Comparison of ENCODE assay signal across 1 cellular context in the genomic region with DNA sequence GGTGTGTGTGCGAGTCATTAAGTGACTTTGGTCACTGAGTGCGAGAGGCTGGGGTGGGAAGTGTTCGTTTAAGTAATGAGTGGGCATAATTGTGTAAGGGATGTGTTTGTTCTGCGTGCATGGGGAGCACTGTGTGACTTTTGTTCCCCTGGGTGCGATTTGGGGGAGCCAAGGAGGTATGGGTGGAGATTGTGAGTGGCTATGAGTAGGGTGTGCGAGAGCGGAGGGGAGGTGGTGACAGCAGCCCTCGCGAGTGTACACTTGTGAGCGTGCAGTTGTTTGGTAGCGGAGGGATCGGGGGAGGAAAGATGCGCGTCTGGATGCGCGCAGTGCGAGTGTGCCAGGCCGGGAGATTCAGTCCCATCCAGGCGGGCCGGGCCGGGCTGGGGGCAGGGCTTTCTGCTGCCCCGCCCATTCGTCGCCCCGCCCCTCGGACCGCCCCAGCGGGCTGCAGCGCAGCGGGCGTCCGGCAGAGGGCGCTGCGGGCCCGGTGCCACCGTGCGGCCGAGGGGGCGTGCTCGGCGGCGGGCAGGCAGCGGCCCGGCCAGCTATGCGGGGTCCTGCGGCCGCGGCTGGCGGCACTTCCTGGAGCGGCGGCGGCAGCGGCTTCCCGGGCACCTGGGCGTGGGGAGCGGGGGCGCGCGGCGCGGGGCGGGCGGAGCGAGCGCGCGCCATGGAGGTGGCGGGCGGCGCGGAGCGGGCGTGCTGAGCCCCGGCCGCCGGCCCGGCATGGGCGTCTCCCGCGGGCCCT.
TF ChIP-seq lines count a peak whose summit lies in the region.

A gene with protein sequence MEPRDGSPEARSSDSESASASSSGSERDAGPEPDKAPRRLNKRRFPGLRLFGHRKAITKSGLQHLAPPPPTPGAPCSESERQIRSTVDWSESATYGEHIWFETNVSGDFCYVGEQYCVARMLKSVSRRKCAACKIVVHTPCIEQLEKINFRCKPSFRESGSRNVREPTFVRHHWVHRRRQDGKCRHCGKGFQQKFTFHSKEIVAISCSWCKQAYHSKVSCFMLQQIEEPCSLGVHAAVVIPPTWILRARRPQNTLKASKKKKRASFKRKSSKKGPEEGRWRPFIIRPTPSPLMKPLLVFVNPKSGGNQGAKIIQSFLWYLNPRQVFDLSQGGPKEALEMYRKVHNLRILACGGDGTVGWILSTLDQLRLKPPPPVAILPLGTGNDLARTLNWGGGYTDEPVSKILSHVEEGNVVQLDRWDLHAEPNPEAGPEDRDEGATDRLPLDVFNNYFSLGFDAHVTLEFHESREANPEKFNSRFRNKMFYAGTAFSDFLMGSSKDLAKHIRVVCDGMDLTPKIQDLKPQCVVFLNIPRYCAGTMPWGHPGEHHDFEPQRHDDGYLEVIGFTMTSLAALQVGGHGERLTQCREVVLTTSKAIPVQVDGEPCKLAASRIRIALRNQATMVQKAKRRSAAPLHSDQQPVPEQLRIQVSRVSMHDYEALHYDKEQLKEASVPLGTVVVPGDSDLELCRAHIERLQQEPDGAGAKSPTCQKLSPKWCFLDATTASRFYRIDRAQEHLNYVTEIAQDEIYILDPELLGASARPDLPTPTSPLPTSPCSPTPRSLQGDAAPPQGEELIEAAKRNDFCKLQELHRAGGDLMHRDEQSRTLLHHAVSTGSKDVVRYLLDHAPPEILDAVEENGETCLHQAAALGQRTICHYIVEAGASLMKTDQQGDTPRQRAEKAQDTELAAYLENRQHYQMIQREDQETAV (plus strand): TSS at position 578 of the 751 bp plus-strand sequence. CDS start 197 bp downstream, outside the sequence.

TF ChIP-seq in GM12878, 131 proteins besides CTCF, POLR2A, EP300 and RAD21 (continues in another document):
- TF ChIP-seq, protein P1, sequence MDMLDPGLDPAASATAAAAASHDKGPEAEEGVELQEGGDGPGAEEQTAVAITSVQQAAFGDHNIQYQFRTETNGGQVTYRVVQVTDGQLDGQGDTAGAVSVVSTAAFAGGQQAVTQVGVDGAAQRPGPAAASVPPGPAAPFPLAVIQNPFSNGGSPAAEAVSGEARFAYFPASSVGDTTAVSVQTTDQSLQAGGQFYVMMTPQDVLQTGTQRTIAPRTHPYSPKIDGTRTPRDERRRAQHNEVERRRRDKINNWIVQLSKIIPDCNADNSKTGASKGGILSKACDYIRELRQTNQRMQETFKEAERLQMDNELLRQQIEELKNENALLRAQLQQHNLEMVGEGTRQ (IDR thresholded peaks at IDR 0.05; ENCODE audit: borderline replicate concordance, low read depth, low read length), result no peak
- TF ChIP-seq BACH1 (IDR thresholded peaks at IDR 0.05; ENCODE audit: borderline replicate concordance), result 0 out of 2 replicates have a peak, but pooled peaks have one; percentile 70
- TF ChIP-seq, protein P2, sequence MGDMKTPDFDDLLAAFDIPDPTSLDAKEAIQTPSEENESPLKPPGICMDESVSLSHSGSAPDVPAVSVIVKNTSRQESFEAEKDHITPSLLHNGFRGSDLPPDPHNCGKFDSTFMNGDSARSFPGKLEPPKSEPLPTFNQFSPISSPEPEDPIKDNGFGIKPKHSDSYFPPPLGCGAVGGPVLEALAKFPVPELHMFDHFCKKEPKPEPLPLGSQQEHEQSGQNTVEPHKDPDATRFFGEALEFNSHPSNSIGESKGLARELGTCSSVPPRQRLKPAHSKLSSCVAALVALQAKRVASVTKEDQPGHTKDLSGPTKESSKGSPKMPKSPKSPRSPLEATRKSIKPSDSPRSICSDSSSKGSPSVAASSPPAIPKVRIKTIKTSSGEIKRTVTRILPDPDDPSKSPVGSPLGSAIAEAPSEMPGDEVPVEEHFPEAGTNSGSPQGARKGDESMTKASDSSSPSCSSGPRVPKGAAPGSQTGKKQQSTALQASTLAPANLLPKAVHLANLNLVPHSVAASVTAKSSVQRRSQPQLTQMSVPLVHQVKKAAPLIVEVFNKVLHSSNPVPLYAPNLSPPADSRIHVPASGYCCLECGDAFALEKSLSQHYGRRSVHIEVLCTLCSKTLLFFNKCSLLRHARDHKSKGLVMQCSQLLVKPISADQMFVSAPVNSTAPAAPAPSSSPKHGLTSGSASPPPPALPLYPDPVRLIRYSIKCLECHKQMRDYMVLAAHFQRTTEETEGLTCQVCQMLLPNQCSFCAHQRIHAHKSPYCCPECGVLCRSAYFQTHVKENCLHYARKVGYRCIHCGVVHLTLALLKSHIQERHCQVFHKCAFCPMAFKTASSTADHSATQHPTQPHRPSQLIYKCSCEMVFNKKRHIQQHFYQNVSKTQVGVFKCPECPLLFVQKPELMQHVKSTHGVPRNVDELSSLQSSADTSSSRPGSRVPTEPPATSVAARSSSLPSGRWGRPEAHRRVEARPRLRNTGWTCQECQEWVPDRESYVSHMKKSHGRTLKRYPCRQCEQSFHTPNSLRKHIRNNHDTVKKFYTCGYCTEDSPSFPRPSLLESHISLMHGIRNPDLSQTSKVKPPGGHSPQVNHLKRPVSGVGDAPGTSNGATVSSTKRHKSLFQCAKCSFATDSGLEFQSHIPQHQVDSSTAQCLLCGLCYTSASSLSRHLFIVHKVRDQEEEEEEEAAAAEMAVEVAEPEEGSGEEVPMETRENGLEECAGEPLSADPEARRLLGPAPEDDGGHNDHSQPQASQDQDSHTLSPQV (IDR thresholded peaks at IDR 0.05), result peak; percentile 78; the same call in 1 of the 2 replicates
- TF ChIP-seq NR2C1 (IDR thresholded peaks at IDR 0.05), result peak; percentile 55; the same call in 1 of the 2 replicates
- peak; percentile 80 for TF ChIP-seq RELA (IDR thresholded peaks at IDR 0.05; ENCODE audit: borderline replicate concordance, partially characterized antibody)
- peak; percentile 51 for TF ChIP-seq HCFC1 (IDR thresholded peaks at IDR 0.05; ENCODE audit: low read length)
- TF ChIP-seq, protein P3, sequence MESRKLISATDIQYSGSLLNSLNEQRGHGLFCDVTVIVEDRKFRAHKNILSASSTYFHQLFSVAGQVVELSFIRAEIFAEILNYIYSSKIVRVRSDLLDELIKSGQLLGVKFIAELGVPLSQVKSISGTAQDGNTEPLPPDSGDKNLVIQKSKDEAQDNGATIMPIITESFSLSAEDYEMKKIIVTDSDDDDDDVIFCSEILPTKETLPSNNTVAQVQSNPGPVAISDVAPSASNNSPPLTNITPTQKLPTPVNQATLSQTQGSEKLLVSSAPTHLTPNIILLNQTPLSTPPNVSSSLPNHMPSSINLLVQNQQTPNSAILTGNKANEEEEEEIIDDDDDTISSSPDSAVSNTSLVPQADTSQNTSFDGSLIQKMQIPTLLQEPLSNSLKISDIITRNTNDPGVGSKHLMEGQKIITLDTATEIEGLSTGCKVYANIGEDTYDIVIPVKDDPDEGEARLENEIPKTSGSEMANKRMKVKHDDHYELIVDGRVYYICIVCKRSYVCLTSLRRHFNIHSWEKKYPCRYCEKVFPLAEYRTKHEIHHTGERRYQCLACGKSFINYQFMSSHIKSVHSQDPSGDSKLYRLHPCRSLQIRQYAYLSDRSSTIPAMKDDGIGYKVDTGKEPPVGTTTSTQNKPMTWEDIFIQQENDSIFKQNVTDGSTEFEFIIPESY (IDR thresholded peaks at IDR 0.05), result no peak
- TF ChIP-seq IKZF1 (conservative IDR thresholded peaks at IDR 0.05), result peak; percentile 78
- 0 out of 2 replicates have a peak, but pooled peaks have one; percentile 31 for TF ChIP-seq CREB1 (IDR thresholded peaks at IDR 0.05; ENCODE audit: low read depth)
- TF ChIP-seq IKZF2 (IDR thresholded peaks at IDR 0.05), result no peak
- no peak for TF ChIP-seq ZNF24 (IDR thresholded peaks at IDR 0.05)
- TF ChIP-seq TCF12 (IDR thresholded peaks at IDR 0.05; ENCODE audit: low read depth, low read length), result 0 out of 2 replicates have a peak, but pooled peaks have one; percentile 45
- no peak for TF ChIP-seq CREM (IDR thresholded peaks at IDR 0.05; ENCODE audit: low read depth)
- TF ChIP-seq RUNX3 (IDR thresholded peaks at IDR 0.05; ENCODE audit: low read length), result peak; percentile 25; the same call in 1 of the 2 replicates
- peak; percentile 24 for TF ChIP-seq MYC (IDR thresholded peaks at IDR 0.05; ENCODE audit: insufficient read depth, insufficient read length, insufficient replicate concordance, low read length, severe bottlenecking)
- TF ChIP-seq LARP7 (IDR thresholded peaks at IDR 0.05), result peak; percentile 75; the same call in 1 of the 2 replicates
- TF ChIP-seq, protein P4, sequence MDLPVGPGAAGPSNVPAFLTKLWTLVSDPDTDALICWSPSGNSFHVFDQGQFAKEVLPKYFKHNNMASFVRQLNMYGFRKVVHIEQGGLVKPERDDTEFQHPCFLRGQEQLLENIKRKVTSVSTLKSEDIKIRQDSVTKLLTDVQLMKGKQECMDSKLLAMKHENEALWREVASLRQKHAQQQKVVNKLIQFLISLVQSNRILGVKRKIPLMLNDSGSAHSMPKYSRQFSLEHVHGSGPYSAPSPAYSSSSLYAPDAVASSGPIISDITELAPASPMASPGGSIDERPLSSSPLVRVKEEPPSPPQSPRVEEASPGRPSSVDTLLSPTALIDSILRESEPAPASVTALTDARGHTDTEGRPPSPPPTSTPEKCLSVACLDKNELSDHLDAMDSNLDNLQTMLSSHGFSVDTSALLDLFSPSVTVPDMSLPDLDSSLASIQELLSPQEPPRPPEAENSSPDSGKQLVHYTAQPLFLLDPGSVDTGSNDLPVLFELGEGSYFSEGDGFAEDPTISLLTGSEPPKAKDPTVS (IDR thresholded peaks at IDR 0.05; ENCODE audit: low read depth, low read length), result no peak
- peak; percentile 83; the same call in 1 of the 2 replicates for TF ChIP-seq CBX5 (IDR thresholded peaks at IDR 0.05; ENCODE audit: low read depth)
- TF ChIP-seq, protein P5, sequence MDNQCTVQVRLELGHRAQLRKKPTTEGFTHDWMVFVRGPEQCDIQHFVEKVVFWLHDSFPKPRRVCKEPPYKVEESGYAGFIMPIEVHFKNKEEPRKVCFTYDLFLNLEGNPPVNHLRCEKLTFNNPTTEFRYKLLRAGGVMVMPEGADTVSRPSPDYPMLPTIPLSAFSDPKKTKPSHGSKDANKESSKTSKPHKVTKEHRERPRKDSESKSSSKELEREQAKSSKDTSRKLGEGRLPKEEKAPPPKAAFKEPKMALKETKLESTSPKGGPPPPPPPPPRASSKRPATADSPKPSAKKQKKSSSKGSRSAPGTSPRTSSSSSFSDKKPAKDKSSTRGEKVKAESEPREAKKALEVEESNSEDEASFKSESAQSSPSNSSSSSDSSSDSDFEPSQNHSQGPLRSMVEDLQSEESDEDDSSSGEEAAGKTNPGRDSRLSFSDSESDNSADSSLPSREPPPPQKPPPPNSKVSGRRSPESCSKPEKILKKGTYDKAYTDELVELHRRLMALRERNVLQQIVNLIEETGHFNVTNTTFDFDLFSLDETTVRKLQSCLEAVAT (IDR thresholded peaks at IDR 0.05), result 0 out of 2 replicates have a peak, but pooled peaks have one; percentile 17
- TF ChIP-seq ZSCAN29 (IDR thresholded peaks at IDR 0.05), result 0 out of 2 replicates have a peak, but pooled peaks have one; percentile 31
- TF ChIP-seq, protein P6, sequence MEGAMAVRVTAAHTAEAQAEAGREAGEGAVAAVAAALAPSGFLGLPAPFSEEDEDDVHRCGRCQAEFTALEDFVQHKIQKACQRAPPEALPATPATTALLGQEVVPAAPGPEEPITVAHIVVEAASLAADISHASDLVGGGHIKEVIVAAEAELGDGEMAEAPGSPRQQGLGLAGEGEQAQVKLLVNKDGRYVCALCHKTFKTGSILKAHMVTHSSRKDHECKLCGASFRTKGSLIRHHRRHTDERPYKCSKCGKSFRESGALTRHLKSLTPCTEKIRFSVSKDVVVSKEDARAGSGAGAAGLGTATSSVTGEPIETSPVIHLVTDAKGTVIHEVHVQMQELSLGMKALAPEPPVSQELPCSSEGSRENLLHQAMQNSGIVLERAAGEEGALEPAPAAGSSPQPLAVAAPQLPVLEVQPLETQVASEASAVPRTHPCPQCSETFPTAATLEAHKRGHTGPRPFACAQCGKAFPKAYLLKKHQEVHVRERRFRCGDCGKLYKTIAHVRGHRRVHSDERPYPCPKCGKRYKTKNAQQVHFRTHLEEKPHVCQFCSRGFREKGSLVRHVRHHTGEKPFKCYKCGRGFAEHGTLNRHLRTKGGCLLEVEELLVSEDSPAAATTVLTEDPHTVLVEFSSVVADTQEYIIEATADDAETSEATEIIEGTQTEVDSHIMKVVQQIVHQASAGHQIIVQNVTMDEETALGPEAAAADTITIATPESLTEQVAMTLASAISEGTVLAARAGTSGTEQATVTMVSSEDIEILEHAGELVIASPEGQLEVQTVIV (IDR thresholded peaks at IDR 0.05; ENCODE audit: borderline replicate concordance, partially characterized antibody), result no peak
- no peak for TF ChIP-seq NFYA (IDR thresholded peaks at IDR 0.05; ENCODE audit: borderline replicate concordance, low read depth, low read length)
- TF ChIP-seq ZBED1 (IDR thresholded peaks at IDR 0.05; ENCODE audit: borderline replicate concordance), result no peak
- TF ChIP-seq KDM1A (IDR thresholded peaks at IDR 0.05; ENCODE audit: borderline replicate concordance), result no peak
- TF ChIP-seq MEF2A (IDR thresholded peaks at IDR 0.05; ENCODE audit: insufficient read depth, low read depth, low read length), result peak; percentile 60; the same call in 1 of the 2 replicates
- TF ChIP-seq SMC3 (IDR thresholded peaks at IDR 0.05; ENCODE audit: borderline replicate concordance, low read length), result peak; percentile 39; the same call in 1 of the 2 replicates
- peak; percentile 73 for TF ChIP-seq NBN (IDR thresholded peaks at IDR 0.05)
- TF ChIP-seq ZNF217 (IDR thresholded peaks at IDR 0.05), result 0 out of 2 replicates have a peak, but pooled peaks have one; percentile 43
- peak; percentile 38 to 62; a peak in 1 of 4 replicates for TF ChIP-seq SRF (IDR thresholded peaks at IDR 0.05; ENCODE audit: low read depth in 2 of 2, low read length in 2 of 2)
- TF ChIP-seq MXI1 (IDR thresholded peaks at IDR 0.05; ENCODE audit: low read depth, low read length), result peak; percentile 42; the same call in 1 of the 2 replicates
- TF ChIP-seq ZNF274 (IDR thresholded peaks at IDR 0.05; ENCODE audit: insufficient read depth, insufficient read length), result no peak
- TF ChIP-seq, protein P7, sequence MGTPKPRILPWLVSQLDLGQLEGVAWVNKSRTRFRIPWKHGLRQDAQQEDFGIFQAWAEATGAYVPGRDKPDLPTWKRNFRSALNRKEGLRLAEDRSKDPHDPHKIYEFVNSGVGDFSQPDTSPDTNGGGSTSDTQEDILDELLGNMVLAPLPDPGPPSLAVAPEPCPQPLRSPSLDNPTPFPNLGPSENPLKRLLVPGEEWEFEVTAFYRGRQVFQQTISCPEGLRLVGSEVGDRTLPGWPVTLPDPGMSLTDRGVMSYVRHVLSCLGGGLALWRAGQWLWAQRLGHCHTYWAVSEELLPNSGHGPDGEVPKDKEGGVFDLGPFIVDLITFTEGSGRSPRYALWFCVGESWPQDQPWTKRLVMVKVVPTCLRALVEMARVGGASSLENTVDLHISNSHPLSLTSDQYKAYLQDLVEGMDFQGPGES (IDR thresholded peaks at IDR 0.05), result peak; percentile 45; the same call in 1 of the 2 replicates
- peak; percentile 81 for TF ChIP-seq SP1 (IDR thresholded peaks at IDR 0.05; ENCODE audit: low read depth, low read length)
- TF ChIP-seq, protein P8, sequence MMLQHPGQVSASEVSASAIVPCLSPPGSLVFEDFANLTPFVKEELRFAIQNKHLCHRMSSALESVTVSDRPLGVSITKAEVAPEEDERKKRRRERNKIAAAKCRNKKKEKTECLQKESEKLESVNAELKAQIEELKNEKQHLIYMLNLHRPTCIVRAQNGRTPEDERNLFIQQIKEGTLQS (IDR thresholded peaks at IDR 0.05; ENCODE audit: borderline replicate concordance, extremely low read depth, low read depth, low read length), result 0 out of 2 replicates have a peak, but pooled peaks have one; percentile 24
- TF ChIP-seq IRF4 (IDR thresholded peaks at IDR 0.05; ENCODE audit: low read depth, low read length), result no peak
- TF ChIP-seq BHLHE40 (IDR thresholded peaks at IDR 0.05; ENCODE audit: borderline replicate concordance in 1 of 2, low read depth in 2 of 2, low read length in 1 of 2), result peak; percentile 52 to 87; a peak in 3 of 4 replicates
- peak in 1 of 2 experiments; percentile 89; a peak in 2 of 3 replicates for TF ChIP-seq EGR1 (IDR thresholded peaks at IDR 0.05; ENCODE audit: borderline replicate concordance in 1 of 2, low read depth in 2 of 2, low read length in 2 of 2)
- TF ChIP-seq ATF7 (IDR thresholded peaks at IDR 0.05; ENCODE audit: low read depth), result no peak
- peak; percentile 56; the same call in 1 of the 2 replicates for TF ChIP-seq YY1 (IDR thresholded peaks at IDR 0.05; ENCODE audit: low read depth, low read length)
